In genomic region chr19:44220761-44221160, GRCh38 we compare ENCODE assay signal across 3 cellular contexts. TPM values are rescaled to one million over a fixed set of nuclear protein-coding genes. Genes with fewer than 3 reads are reported as not detected.
"Had no signal": no experiment of that assay in that cellular context is flagged by ENCODE, and none has a peak within 500 bp of the region (broad histone marks: within the 10 kb centered on the region; RNA-seq: fewer than 3 reads in every experiment).

No MANE protein-coding gene starts in this region.

RNA-seq across cellular contexts. Expression of gene ZNF233, which starts 38.9 kb away (rescaled TPM):
- total RNA-seq: activated T-cell treated with anti-CD3 and anti-CD28 coated beads, Interleukin-2, amount 50 U/mL, for 4 hours; activated T-helper 2 cell treated with anti-CD3 and anti-CD28 coated beads, Interferon-gamma antibody, Interleukin-2, Interleukin-4, amounts not matched to agents 10 μg/mL and 5 μg/mL and 100 μg/mL, durations not matched to agents 14 hours and 24 hours and 36 hours; ascending aorta had no signal
